ENCODE assay signal across 1 cellular context in genomic region chr5:14595189-14595588, GRCh38.
TF ChIP-seq lines count a peak whose summit lies in the region.

No MANE protein-coding gene starts in this region.

TF ChIP-seq in GM12878, 131 proteins besides CTCF, POLR2A, EP300 and RAD21 (continued from another document):
- TF ChIP-seq SKIL (IDR thresholded peaks at IDR 0.05; ENCODE audit: low read depth, poor library complexity, severe bottlenecking) (no peak), SPI1 (IDR thresholded peaks at IDR 0.05; ENCODE audit: borderline replicate concordance, insufficient read depth, low read depth, low read length) (peak; percentile 75), NFIC (IDR thresholded peaks at IDR 0.05; ENCODE audit: low read depth, low read length) (0 out of 2 replicates have a peak, but pooled peaks have one; percentile 18), CREM (IDR thresholded peaks at IDR 0.05; ENCODE audit: low read depth) (peak; percentile 16; the same call in 1 of the 2 replicates), JUNB (IDR thresholded peaks at IDR 0.05) (peak; percentile 43; the same call in 1 of the 2 replicates)
